ENCODE assay signal across 2 cellular contexts in the genomic region with DNA sequence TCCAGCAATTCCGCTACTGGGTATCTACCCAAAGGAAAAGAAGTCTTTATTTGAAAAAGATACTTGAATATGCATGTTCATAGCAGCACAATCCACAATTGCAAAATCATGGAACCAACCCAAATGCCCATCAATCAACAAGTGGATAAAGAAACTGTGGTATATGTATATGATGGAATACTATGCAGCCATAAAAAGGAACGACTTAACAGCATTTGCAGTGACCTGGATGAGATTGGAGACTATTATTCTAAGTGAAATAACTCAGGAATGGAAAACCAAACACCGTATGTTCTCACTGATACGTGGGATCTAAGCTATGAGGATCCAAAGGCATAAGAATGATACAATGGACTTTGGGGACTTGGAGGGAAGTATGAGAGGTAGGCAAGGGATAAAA. TPM values are rescaled to one million over a fixed set of nuclear protein-coding genes. Genes with fewer than 3 reads are reported as not detected.
"Had no signal": no experiment of that assay in that cellular context is flagged by ENCODE, and none has a peak within 500 bp of the region (broad histone marks: within the 10 kb centered on the region; RNA-seq: fewer than 3 reads in every experiment).

No MANE protein-coding gene starts in this region.

RNA-seq across cellular contexts. Expression of a gene that starts 8.2 kb away (rescaled TPM):
- total RNA-seq: GM23248, GM23338 had no signal
